ENCODE assay signal across 25 cellular contexts in the genomic region with DNA sequence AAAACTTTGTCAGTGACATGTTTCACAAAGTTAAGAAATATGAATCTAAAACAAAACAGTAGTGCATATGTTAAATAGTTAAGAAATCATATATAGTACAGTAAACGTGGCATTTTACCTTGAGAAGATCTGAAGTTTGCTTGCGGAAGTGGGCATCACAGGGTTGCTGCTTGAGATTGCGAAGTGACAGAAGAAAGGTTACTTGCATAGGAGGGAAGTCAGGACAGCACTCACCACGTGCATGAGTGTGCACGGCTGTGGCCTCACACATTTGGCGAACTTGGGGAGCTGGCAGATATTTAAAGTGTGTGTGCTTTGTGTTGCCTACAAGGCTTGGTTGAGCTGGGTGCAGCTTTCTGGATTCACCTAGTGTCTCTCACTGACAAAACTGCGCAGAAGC.
"Had no signal": no experiment of that assay in that cellular context is flagged by ENCODE, and none has a peak within 500 bp of the region (broad histone marks: within the 10 kb centered on the region; RNA-seq: fewer than 3 reads in every experiment).

No MANE protein-coding gene starts in this region.

- H3K27me3 Mint-ChIP-seq: T-helper 17 cell had no signal

- H3K27me3 ChIP-seq: breast epithelium, colonic mucosa, hepatocyte, ovary, right atrium auricular region, spleen, upper lobe of left lung had no signal

- H3K27ac Mint-ChIP-seq: activated naive CD8-positive, alpha-beta T cell treated with anti-CD3 and anti-CD28 coated beads, Interleukin-2, amount 10 ng/mL, durations not matched to agents 7 days and 5 days; activated T-helper 1 cell treated with anti-CD3 and anti-CD28 coated beads, Interleukin-12 subunit alpha, Interleukin-12 subunit beta, Interleukin-2, Interleukin-4 antibody, amounts not matched to agents 30 ng/mL and 10 ng/mL and 1 ng/mL, durations not matched to agents 14 hours and 24 hours and 36 hours; effector memory CD8-positive, alpha-beta T cell; immature natural killer cell; naive thymus-derived CD8-positive, alpha-beta T cell; T-helper 17 cell had no signal

- H3K36me3 Mint-ChIP-seq: activated naive CD8-positive, alpha-beta T cell treated with anti-CD3 and anti-CD28 coated beads, Interleukin-2, amount 10 ng/mL, durations not matched to agents 7 days and 5 days; immature natural killer cell; naive thymus-derived CD8-positive, alpha-beta T cell had no signal

- DNase-seq: activated gamma-delta T cell; activated naive CD8-positive, alpha-beta T cell treated with anti-CD3 and anti-CD28 coated beads, Interleukin-2, amount 10 ng/mL, durations not matched to agents 7 days and 5 days; amniotic stem cell; colonic mucosa; dorsolateral prefrontal cortex; effector memory CD8-positive, alpha-beta T cell; glutamatergic neuron; immature natural killer cell; lower lobe of right lung; mesendoderm; ovary; spleen; stimulated activated CD4-positive, alpha-beta T cell treated with anti-CD3 and anti-CD28 coated beads, Interleukin-4, amount 100 ng/mL, for 1 hour; stimulated activated naive CD4-positive, alpha-beta T cell; SW 1271; T-helper 17 cell; upper lobe of left lung had no signal

- ATAC-seq: effector memory CD8-positive, alpha-beta T cell; esophagus mucosa; left lobe of liver; lower lobe of right lung; T-helper 17 cell had no signal

- H3K27ac ChIP-seq: breast epithelium, colonic mucosa, dorsolateral prefrontal cortex, hepatocyte, lower lobe of right lung, ovary, prostate gland, right atrium auricular region, spleen, upper lobe of left lung had no signal

- H3K4me3 Mint-ChIP-seq: activated naive CD8-positive, alpha-beta T cell treated with anti-CD3 and anti-CD28 coated beads, Interleukin-2, amount 10 ng/mL, durations not matched to agents 7 days and 5 days; activated T-helper 1 cell treated with anti-CD3 and anti-CD28 coated beads, Interleukin-12 subunit alpha, Interleukin-12 subunit beta, Interleukin-2, Interleukin-4 antibody, amounts not matched to agents 30 ng/mL and 10 ng/mL and 1 ng/mL, durations not matched to agents 14 hours and 24 hours and 36 hours; effector memory CD8-positive, alpha-beta T cell; naive thymus-derived CD8-positive, alpha-beta T cell; T-helper 17 cell had no signal

- H3K9me3 Mint-ChIP-seq: activated naive CD8-positive, alpha-beta T cell treated with anti-CD3 and anti-CD28 coated beads, Interleukin-2, amount 10 ng/mL, durations not matched to agents 7 days and 5 days; activated T-helper 1 cell treated with anti-CD3 and anti-CD28 coated beads, Interleukin-12 subunit alpha, Interleukin-12 subunit beta, Interleukin-2, Interleukin-4 antibody, amounts not matched to agents 30 ng/mL and 10 ng/mL and 1 ng/mL, durations not matched to agents 14 hours and 24 hours and 36 hours; effector memory CD8-positive, alpha-beta T cell; naive thymus-derived CD8-positive, alpha-beta T cell had no signal

- H3K9me3 ChIP-seq: breast epithelium, colonic mucosa, lower lobe of right lung, ovary, prostate gland, right atrium auricular region, spleen, upper lobe of left lung had no signal

- H3K4me1 Mint-ChIP-seq: activated naive CD8-positive, alpha-beta T cell treated with anti-CD3 and anti-CD28 coated beads, Interleukin-2, amount 10 ng/mL, durations not matched to agents 7 days and 5 days had no signal
